ENCODE assay signal across 12 cellular contexts in genomic region chr2:59232394-59233165, GRCh38.
A peak's percentile ranks its signal among the peaks of the same experiment; 100 is the strongest.
DNase-seq lines count a peak whose midpoint lies in the region; ATAC-seq lines count a peak whose summit lies in the region.
"Had no signal": no experiment of that assay in that cellular context is flagged by ENCODE, and none has a peak within 500 bp of the region (broad histone marks: within the 10 kb centered on the region; RNA-seq: fewer than 3 reads in every experiment).

No MANE protein-coding gene starts in this region.

- ATAC-seq in GM18868 (IDR thresholded peaks at IDR 0.05; ENCODE audit: unreplicated experiment) (peak; percentile 91), GM21576 (IDR thresholded peaks at IDR 0.05; ENCODE audit: unreplicated experiment) (peak; percentile 93), HG03135 (IDR thresholded peaks at IDR 0.05; ENCODE audit: unreplicated experiment) (peak; percentile 93), GM19328 (IDR thresholded peaks at IDR 0.05; ENCODE audit: unreplicated experiment) (no peak)
- ATAC-seq: activated naive CD4-positive, alpha-beta T cell treated with anti-CD3 and anti-CD28 coated beads, Interleukin-2, amount 50 U/mL, for 72 hours; gastroesophageal sphincter; psoas muscle had no signal

- peak; percentile 67 for DNase-seq in RPMI8226
- no peak for DNase-seq in C1 segment of cervical spinal cord (lab: John Stamatoyannopoulos, UW)
- no peak for DNase-seq in hippocampal formation (lab: John Stamatoyannopoulos, UW)
- DNase-seq in nucleus accumbens (lab: John Stamatoyannopoulos, UW) = no peak
- DNase-seq: IMR-90, psoas muscle had no signal
